In the genomic region with DNA sequence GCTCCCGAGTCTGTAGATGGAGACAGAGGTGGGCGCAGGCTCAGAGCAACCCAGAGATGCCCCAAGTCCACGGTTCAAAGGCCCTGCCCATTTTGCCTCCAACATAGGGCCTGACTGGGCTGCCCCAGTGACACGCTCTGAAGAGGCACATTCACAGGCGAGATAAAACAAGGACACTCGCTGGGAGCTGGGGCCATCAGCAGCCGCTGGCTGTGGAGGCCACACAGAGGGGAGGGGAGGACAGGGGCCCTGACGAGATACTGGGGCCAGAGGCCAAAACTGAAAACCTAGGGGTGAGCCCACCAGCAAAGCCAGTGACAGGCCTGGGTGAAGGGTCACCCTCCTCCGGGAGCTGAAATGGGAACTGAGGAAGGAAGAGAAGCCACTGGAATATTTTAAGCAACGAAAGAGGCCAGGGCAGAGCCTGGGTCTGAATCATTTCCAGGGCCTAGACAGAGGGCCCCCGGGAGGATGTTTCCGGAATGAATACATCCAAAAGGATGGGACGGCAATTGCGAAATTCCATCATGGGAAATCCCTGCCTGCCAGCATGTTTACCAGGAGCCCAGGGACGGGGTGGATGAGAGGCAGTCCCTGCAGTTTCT, we compare ENCODE assay signal across 10 cellular contexts. TPM values are rescaled to one million over a fixed set of nuclear protein-coding genes. Genes with fewer than 3 reads are reported as not detected.
DNase-seq lines count a peak whose midpoint lies in the region; ATAC-seq and TF ChIP-seq lines count a peak whose summit lies in the region.
"Had no signal": no experiment of that assay in that cellular context is flagged by ENCODE, and none has a peak within 500 bp of the region (broad histone marks: within the 10 kb centered on the region; RNA-seq: fewer than 3 reads in every experiment).

No MANE protein-coding gene starts in this region.

- peaks cover 26% of the 10 kb centered on the region for H3K27me3 Mint-ChIP-seq in activated T-helper 17 cell treated with anti-CD3 and anti-CD28 coated beads, Interleukin-2, amount 50 U/mL, for 72 hours

- WGBS in lung, 2 donors = 61 to 75% methylated on average over 15 of the region's 15 CpGs

- no peaks in the 10 kb centered on the region for H3K36me3 Mint-ChIP-seq in activated T-helper 17 cell treated with anti-CD3 and anti-CD28 coated beads, Interleukin-2, amount 50 U/mL, for 72 hours (ENCODE audit: low read depth)
- H3K36me3 Mint-ChIP-seq: WTC11 had no signal

- peak overlapping the region in 1 of 2 donors; percentile 17 for H3K27ac ChIP-seq in lung (ENCODE audit: low read depth in 1 of 2, low read length in 1 of 2)
- no peak overlapping the region for H3K27ac ChIP-seq in effector memory CD4-positive, alpha-beta T cell (ENCODE audit: insufficient read depth, low read length, poor library complexity, severe bottlenecking)

- H3K9me3 ChIP-seq in lung (ENCODE audit: control insufficient read depth in 2 of 2, insufficient read depth in 1 of 2, low read length in 1 of 2) = peaks cover 0 to 3% of the 10 kb centered on the region in 2 donors
- no peaks in the 10 kb centered on the region for H3K9me3 ChIP-seq in effector memory CD4-positive, alpha-beta T cell (ENCODE audit: control insufficient read depth, low read length)

- no peak overlapping the region for H3K27ac Mint-ChIP-seq in activated T-helper 17 cell treated with anti-CD3 and anti-CD28 coated beads, Interleukin-2, amount 50 U/mL, for 72 hours
- H3K27ac Mint-ChIP-seq: WTC11 had no signal

- H3K9me3 Mint-ChIP-seq in activated T-helper 17 cell treated with anti-CD3 and anti-CD28 coated beads, Interleukin-2, amount 50 U/mL, for 72 hours = no peaks in the 10 kb centered on the region
- H3K9me3 Mint-ChIP-seq: WTC11 had no signal

- H3K27me3 ChIP-seq in lung (ENCODE audit: control insufficient read depth, insufficient read depth) = no peaks in the 10 kb centered on the region
- H3K27me3 ChIP-seq in effector memory CD4-positive, alpha-beta T cell (replicated peaks; ENCODE audit: control insufficient read depth, insufficient read depth, low read length, poor library complexity, severe bottlenecking) = no peaks in the 10 kb centered on the region

- no peaks in the 10 kb centered on the region for H3K4me1 ChIP-seq in lung (ENCODE audit: control insufficient read depth in 2 of 2, insufficient read depth in 2 of 2, low read length in 2 of 2)
- no peaks in the 10 kb centered on the region for H3K4me1 ChIP-seq in effector memory CD4-positive, alpha-beta T cell (ENCODE audit: control insufficient read depth, insufficient read depth, low read length, poor library complexity, severe bottlenecking)

- TF ChIP-seq CTCF in lung (IDR thresholded peaks at IDR 0.05; ENCODE audit: control extremely low read depth, extremely low read depth) = no peak

- no peak overlapping the region for H3K4me3 ChIP-seq in lung
- H3K4me3 ChIP-seq in effector memory CD4-positive, alpha-beta T cell (ENCODE audit: insufficient read depth, low read depth, low read length, poor library complexity, severe bottlenecking) = no peak overlapping the region

- H3K4me3 Mint-ChIP-seq in activated T-helper 17 cell treated with anti-CD3 and anti-CD28 coated beads, Interleukin-2, amount 50 U/mL, for 72 hours = no peak overlapping the region
- H3K4me3 Mint-ChIP-seq: WTC11 had no signal

- DNase-seq in HT1080 (ENCODE audit: low read depth) (peak; percentile 83), dermis blood vessel endothelial cell (peak; percentile 29), lung (ENCODE audit: low spot score) (peak; percentile 52), ureter (ENCODE audit: low spot score) (peak; percentile 60), GM19240 (ENCODE audit: insufficient read length, low spot score) (no peak)
- no peak for DNase-seq in effector memory CD4-positive, alpha-beta T cell
- DNase-seq: amygdala had no signal

- no peaks in the 10 kb centered on the region for H3K4me1 Mint-ChIP-seq in activated T-helper 17 cell treated with anti-CD3 and anti-CD28 coated beads, Interleukin-2, amount 50 U/mL, for 72 hours

- peak; percentile 49 for ATAC-seq in lung (ENCODE audit: insufficient read depth, low FRiP score)
- ATAC-seq in HG02981 (IDR thresholded peaks at IDR 0.05; ENCODE audit: unreplicated experiment) = no peak
- no peak for ATAC-seq in activated T-helper 17 cell treated with anti-CD3 and anti-CD28 coated beads, Interleukin-2, amount 50 U/mL, for 72 hours (replicated peaks)
- ATAC-seq: WTC11 had no signal

- no peaks in the 10 kb centered on the region for H3K36me3 ChIP-seq in lung (ENCODE audit: control insufficient read depth in 2 of 2, insufficient read depth in 2 of 2, low read length in 2 of 2)
- no peaks in the 10 kb centered on the region for H3K36me3 ChIP-seq in effector memory CD4-positive, alpha-beta T cell (ENCODE audit: control insufficient read depth, insufficient read depth, low read length)

RNA-seq across cellular contexts. Expression of a gene that starts 28.8 kb away (rescaled TPM):
- total RNA-seq in HT1080 (2014; rRNA removed; shearing (Covaris generic)) = 3.4 and 3.7 TPM in 2 replicates
- polyA plus RNA-seq in HT1080 (2015; cell fraction: cytosol; rRNA removed) = 2.2 and 2.8 TPM in 2 replicates
- 7.9 and 8.1 TPM in 2 replicates for polyA plus RNA-seq in HT1080 (2015; cell fraction: nucleus; rRNA removed)
- 0.56 and 0.68 TPM in 2 replicates for total RNA-seq in dermis blood vessel endothelial cell
- 1 to 10 TPM; 7.4 to 9.8 TPM for total RNA-seq in lung
- 1 to 10 TPM; 2.0 to 2.5 TPM for polyA plus RNA-seq in lung
- 15.7 TPM for total RNA-seq in ureter
- total RNA-seq in activated T-helper 17 cell treated with anti-CD3 and anti-CD28 coated beads, Interleukin-2, amount 50 U/mL, for 72 hours = 1 to 10 TPM in 1 of 2 donors, under 1 TPM in 1; 0.22 to 1.1 TPM

Comparison
In these comparisons a context has a peak if more than half of its experiments do, and no peak if none do; other contexts are left out.
1. DNase-seq: peak in HT1080 (single experiment), dermis blood vessel endothelial cell (single experiment), lung (single experiment) and ureter (single experiment); none in effector memory CD4-positive, alpha-beta T cell (0 of 3) and GM19240 (single experiment).